14 cellular contexts compared by ENCODE assay signal in genomic region chr19:39138221-39139211, GRCh38. TPM values are rescaled to one million over a fixed set of nuclear protein-coding genes. Genes with fewer than 3 reads are reported as not detected.
DNase-seq lines count a peak whose midpoint lies in the region; ATAC-seq, FAIRE-seq and TF ChIP-seq lines count a peak whose summit lies in the region.
"Had no signal": no experiment of that assay in that cellular context is flagged by ENCODE, and none has a peak within 500 bp of the region (broad histone marks: within the 10 kb centered on the region; RNA-seq: fewer than 3 reads in every experiment).

No MANE protein-coding gene starts in this region.

- intact Hi-C loops in PC-9 (cut with micrococcal nuclease; ENCODE audit: unreplicated experiment), result no loop called here
- intact Hi-C loops in vagina (cut with DNase I), result no loop called here

- BruUV-seq in PC-9 (replicated peaks; lab: Mats Ljungman, UMichigan), result no TSS peak

- no peaks in the 10 kb centered on the region for H3F3A ChIP-seq in PC-9 (ENCODE audit: insufficient read depth, low read depth)

- H3K4me3 ChIP-seq in A549, result no peak overlapping the region
- no peak overlapping the region for H3K4me3 ChIP-seq in MG63
- H3K4me3 ChIP-seq in mesendoderm (ENCODE audit: low read length), result no peak overlapping the region
- H3K4me3 ChIP-seq in PC-9, result no peak overlapping the region
- H3K4me3 ChIP-seq in vagina, result no peak overlapping the region
- H3K4me3 ChIP-seq in BE2C (ENCODE audit: low read depth, low read length), result no peak overlapping the region
- H3K4me3 ChIP-seq: lung had no signal

- TF ChIP-seq POLR2A in A549 (IDR thresholded peaks at IDR 0.05; ENCODE audit: low read length) (no peak), vagina (IDR thresholded peaks at IDR 0.05) (no peak)

- no peaks in the 10 kb centered on the region for H3K9me3 Mint-ChIP-seq in stimulated activated naive B cell treated with anti-CD40 and anti-IgM and Interleukin-4, amounts not matched to agents 10 μg/mL and 1 μg/mL and 100 μg/mL, for 72 hours
- H3K9me3 Mint-ChIP-seq: activated naive CD4-positive, alpha-beta T cell treated with anti-CD3 and anti-CD28 coated beads for 36 hours had no signal

- DNase-seq in A549 (ENCODE audit: low read depth in 1 of 2, low spot score in 1 of 2) (no peak), MG63 (peak; percentile 39), mesendoderm (no peak), PC-9 (no peak), vagina (ENCODE audit: extremely low spot score in 2 of 2) (no peak), BE2C (no peak)
- no peak for DNase-seq in stimulated activated naive B cell treated with anti-CD40 and anti-IgM and Interleukin-4, amounts not matched to agents 10 μg/mL and 1 μg/mL and 100 μg/mL, for 72 hours
- DNase-seq: activated naive CD4-positive, alpha-beta T cell treated with anti-CD3 and anti-CD28 coated beads for 36 hours; DMS53; KBM-7; NCI-H187 treated with DMSO at 0.1 percent for 48 hours; occipital lobe had no signal

- FAIRE-seq in A549 (lab: Jason Lieb, UNC), result no peak

- no peaks in the 10 kb centered on the region for H3K27me3 Mint-ChIP-seq in stimulated activated naive B cell treated with anti-CD40 and anti-IgM and Interleukin-4, amounts not matched to agents 10 μg/mL and 1 μg/mL and 100 μg/mL, for 72 hours

- no peak overlapping the region for H2BK120ac ChIP-seq in mesendoderm (ENCODE audit: low read depth, low read length)

- TF ChIP-seq RAD21 in A549 (conservative IDR thresholded peaks at IDR 0.05 in 1 of 2, IDR thresholded peaks at IDR 0.05 in 1 of 2), result no peak

- peaks cover 23% of the 10 kb centered on the region for H3K79me1 ChIP-seq in mesendoderm (ENCODE audit: low read length)

- H3K9ac ChIP-seq in mesendoderm (ENCODE audit: low read length), result no peak overlapping the region

- no peak for TF ChIP-seq CTCF in A549 (IDR thresholded peaks at IDR 0.05)
- TF ChIP-seq CTCF in PC-9 (conservative IDR thresholded peaks at IDR 0.05), result no peak
- TF ChIP-seq CTCF in vagina (IDR thresholded peaks at IDR 0.05), result no peak
- TF ChIP-seq CTCF in BE2C (IDR thresholded peaks at IDR 0.05; ENCODE audit: low read depth, low read length), result no peak

- H3K56ac ChIP-seq in mesendoderm (ENCODE audit: low read length), result peak overlapping the region; percentile 22

- H3K79me2 ChIP-seq in mesendoderm (ENCODE audit: control insufficient read depth, insufficient read depth, low read length), result peaks cover 55% of the 10 kb centered on the region
- peaks cover 74% of the 10 kb centered on the region for H3K79me2 ChIP-seq in PC-9 (ENCODE audit: low read depth)

- CTCF ChIA-PET in A549 (lab: Yijun Ruan, JAX) (interaction anchor here (0.7 to 4.2 kb wide), 11 partner anchors 9 to 176 kb away, joined by 3 to 22 read pairs (median 12); partner anchors contain the start of gene PAK4), PC-9 (lab: Charles Lee) (no interaction called here)

- ATAC-seq in A549, result no peak
- ATAC-seq in stimulated activated naive B cell treated with anti-CD40 and anti-IgM and Interleukin-4, amounts not matched to agents 10 μg/mL and 1 μg/mL and 100 μg/mL, for 72 hours (replicated peaks), result no peak

- no peak overlapping the region for H2AFZ ChIP-seq in PC-9

- H3K23ac ChIP-seq in mesendoderm (ENCODE audit: low read length), result no peak overlapping the region

- 90% methylated on average over 20 of the region's 20 CpGs for WGBS in A549 (ENCODE audit: missing lambda C conversion rate)
- no CpG with 5 or more reads among the region's 20 CpGs for WGBS in mesendoderm (ENCODE audit: extremely low coverage, insufficient coverage, low lambda C conversion rate)

- peak overlapping the region; percentile 33 for H3K18ac ChIP-seq in mesendoderm (ENCODE audit: low read length)

- H3K4me1 Mint-ChIP-seq in stimulated activated naive B cell treated with anti-CD40 and anti-IgM and Interleukin-4, amounts not matched to agents 10 μg/mL and 1 μg/mL and 100 μg/mL, for 72 hours, result peaks cover 23 to 44% of the 10 kb centered on the region in 2 donors

- no peak overlapping the region for H2AK5ac ChIP-seq in mesendoderm (ENCODE audit: low read length)

- H3K27ac Mint-ChIP-seq in stimulated activated naive B cell treated with anti-CD40 and anti-IgM and Interleukin-4, amounts not matched to agents 10 μg/mL and 1 μg/mL and 100 μg/mL, for 72 hours, result no peak overlapping the region
- H3K27ac Mint-ChIP-seq: activated naive CD4-positive, alpha-beta T cell treated with anti-CD3 and anti-CD28 coated beads for 36 hours had no signal

- H2BK15ac ChIP-seq in mesendoderm (replicated peaks; ENCODE audit: low read depth), result no peak overlapping the region

- no peak overlapping the region for H2BK5ac ChIP-seq in mesendoderm (ENCODE audit: low read length)

- H3K4me1 ChIP-seq in A549 (peaks cover 52% of the 10 kb centered on the region), mesendoderm (ENCODE audit: control insufficient read depth, low read depth, low read length) (peaks cover 20% of the 10 kb centered on the region), PC-9 (replicated peaks; ENCODE audit: insufficient read depth) (peaks cover 9% of the 10 kb centered on the region), vagina (peaks cover 39% of the 10 kb centered on the region), BE2C (peaks cover 23% of the 10 kb centered on the region)

- POLR2A ChIA-PET in A549 (lab: Yijun Ruan, JAX) (interaction anchor here (0.6 kb wide), 1 partner anchor 60 kb away, joined by 6 read pairs; no protein-coding TSS in a partner anchor), PC-9 (lab: Charles Lee; ENCODE audit: unreplicated experiment) (no interaction called here)

- H3K36me3 ChIP-seq in MG63 (peaks cover 5% of the 10 kb centered on the region; the same call in 1 of the 2 replicates), mesendoderm (ENCODE audit: control insufficient read depth, insufficient read depth, low read length) (no peaks in the 10 kb centered on the region), PC-9 (ENCODE audit: low read depth) (no peaks in the 10 kb centered on the region), vagina (no peaks in the 10 kb centered on the region), BE2C (no peaks in the 10 kb centered on the region)

- peak overlapping the region; percentile 64 for H3K4ac ChIP-seq in mesendoderm (ENCODE audit: low read depth, low read length)

- no peak overlapping the region for H4K5ac ChIP-seq in mesendoderm (ENCODE audit: low read length)

- no peaks in the 10 kb centered on the region for H3K9me3 ChIP-seq in A549
- H3K9me3 ChIP-seq in MG63, result no peaks in the 10 kb centered on the region
- H3K9me3 ChIP-seq in PC-9 (ENCODE audit: insufficient read depth, low read depth), result no peaks in the 10 kb centered on the region
- no peaks in the 10 kb centered on the region for H3K9me3 ChIP-seq in vagina
- no peaks in the 10 kb centered on the region for H3K9me3 ChIP-seq in BE2C

- TF ChIP-seq EP300 in A549 (IDR thresholded peaks at IDR 0.05), result no peak

- H3K9me2 ChIP-seq in PC-9 (ENCODE audit: insufficient read depth), result no peaks in the 10 kb centered on the region

- no peak overlapping the region for H4K8ac ChIP-seq in mesendoderm (ENCODE audit: low read depth, low read length)

- peak overlapping the region; percentile 20; the same call in 1 of the 3 replicates for H3K4me2 ChIP-seq in A549
- no peak overlapping the region for H3K4me2 ChIP-seq in mesendoderm (ENCODE audit: low read length)
- H3K4me2 ChIP-seq in PC-9, result no peak overlapping the region

- no peak overlapping the region for H3K4me3 Mint-ChIP-seq in stimulated activated naive B cell treated with anti-CD40 and anti-IgM and Interleukin-4, amounts not matched to agents 10 μg/mL and 1 μg/mL and 100 μg/mL, for 72 hours
- H3K4me3 Mint-ChIP-seq: activated naive CD4-positive, alpha-beta T cell treated with anti-CD3 and anti-CD28 coated beads for 36 hours had no signal

- H3K27ac ChIP-seq in A549 (peak overlapping the region in 1 of 2 experiments; percentile 64; a peak in 3 of 6 replicates), angular gyrus (ENCODE audit: low read depth, low read length) (peak overlapping the region; percentile 10), mesendoderm (ENCODE audit: low read depth, low read length) (peak overlapping the region; percentile 53), PC-9 (no peak overlapping the region), vagina (no peak overlapping the region)

- peaks cover 4 to 6% of the 10 kb centered on the region in 2 donors for H3K36me3 Mint-ChIP-seq in stimulated activated naive B cell treated with anti-CD40 and anti-IgM and Interleukin-4, amounts not matched to agents 10 μg/mL and 1 μg/mL and 100 μg/mL, for 72 hours

- peaks cover 78% of the 10 kb centered on the region for H4K20me1 ChIP-seq in PC-9 (ENCODE audit: insufficient read depth)

- H3K27me3 ChIP-seq in MG63 (no peaks in the 10 kb centered on the region), mesendoderm (ENCODE audit: insufficient read depth, low read length, poor library complexity) (no peaks in the 10 kb centered on the region), PC-9 (ENCODE audit: insufficient read depth, low read depth) (no peaks in the 10 kb centered on the region), vagina (no peaks in the 10 kb centered on the region), BE2C (no peaks in the 10 kb centered on the region)

RNA-seq across cellular contexts. Expression of gene PAK4, which starts 12.9 kb away (rescaled TPM):
- polyA plus RNA-seq in A549 (2011; rRNA removed), result 37.9 and 42.9 TPM in 2 replicates
- polyA plus RNA-seq in A549 (2012; cell fraction: cytosol; rRNA removed), result 105 and 115 TPM in 2 replicates
- 115 and 138 TPM in 2 replicates for polyA plus RNA-seq in A549 (2012; cell fraction: nucleus; rRNA removed)
- polyA plus RNA-seq in A549 (2017; fragmentation: RNase III; extraction: RNeasy Plus Mini Kit Qiagen cat#74134 plus additional on column Dnase treatment), result 75.8 to 84.2 TPM (median 76.7 TPM) in 3 replicates
- polyA minus RNA-seq in A549 (2011; rRNA and poly(A)+ RNA removed), result 68.7 and 73.7 TPM in 2 replicates
- total RNA-seq in MG63 (2014; rRNA removed; shearing (Covaris generic); ENCODE audit: low replicate concordance), result 3.0 and 8.5 TPM in 2 replicates
- 56.1 TPM for polyA plus RNA-seq in mesendoderm (2013, experiment 1 of 2)
- polyA plus RNA-seq in mesendoderm (2013, experiment 2 of 2), result 52.0 TPM
- 77.8 and 90.2 TPM in 2 replicates for total RNA-seq in PC-9 (2021)
- total RNA-seq in vagina, result 19.4 TPM
- polyA plus RNA-seq in BE2C (2012; ENCODE audit: insufficient read depth, insufficient read length, low read depth), result 113 TPM

RNA-seq across cellular contexts. Expression of gene ACP7, which starts 54.3 kb away (rescaled TPM):
- 0.06 and 0.08 TPM in 2 replicates for polyA plus RNA-seq in A549 (2011; rRNA removed)
- 0.05 and 0.08 TPM in 2 replicates for polyA plus RNA-seq in A549 (2012; cell fraction: cytosol; rRNA removed)
- 0.07 TPM in 1 of 2 replicates, not detected in the other for polyA plus RNA-seq in A549 (2012; cell fraction: nucleus; rRNA removed)
- polyA plus RNA-seq in A549 (2017; fragmentation: RNase III; extraction: RNeasy Plus Mini Kit Qiagen cat#74134 plus additional on column Dnase treatment), result 0.25 to 0.44 TPM (median 0.28 TPM) in 3 replicates
- polyA minus RNA-seq in A549 (2011; rRNA and poly(A)+ RNA removed), result 0.41 TPM in 1 of 2 replicates, not detected in the other
- total RNA-seq in MG63 (2014; rRNA removed; shearing (Covaris generic); ENCODE audit: low replicate concordance), result not detected in 2 replicates
- 0.03 TPM for polyA plus RNA-seq in mesendoderm (2013, experiment 1 of 2)
- 0.03 TPM for polyA plus RNA-seq in mesendoderm (2013, experiment 2 of 2)
- total RNA-seq in PC-9 (2021), result 3.8 and 5.4 TPM in 2 replicates
- not detected for total RNA-seq in vagina
- not detected for polyA plus RNA-seq in BE2C (2012; ENCODE audit: insufficient read depth, insufficient read length, low read depth)
- total RNA-seq: activated naive CD4-positive, alpha-beta T cell treated with anti-CD3 and anti-CD28 coated beads for 36 hours; lung; occipital lobe had no signal

RNA-seq across cellular contexts. Expression of gene NCCRP1, which starts 58.2 kb away (rescaled TPM):
- polyA plus RNA-seq in A549 (2011; rRNA removed) (0.90 and 1.1 TPM in 2 replicates), A549 (2017; fragmentation: RNase III; extraction: RNeasy Plus Mini Kit Qiagen cat#74134 plus additional on column Dnase treatment) (0.71 to 1.1 TPM (median 0.99 TPM) in 3 replicates)
- 1.1 and 1.5 TPM in 2 replicates for polyA plus RNA-seq in A549 (2012; cell fraction: cytosol; rRNA removed)
- polyA plus RNA-seq in A549 (2012; cell fraction: nucleus; rRNA removed), result 1.8 and 2.4 TPM in 2 replicates
- polyA minus RNA-seq in A549 (2011; rRNA and poly(A)+ RNA removed), result 0.44 and 0.54 TPM in 2 replicates
- total RNA-seq in MG63 (2014; rRNA removed; shearing (Covaris generic); ENCODE audit: low replicate concordance), result not detected in 2 replicates
- polyA plus RNA-seq in mesendoderm (2013, experiment 1 of 2), result 0.45 TPM
- 0.39 TPM for polyA plus RNA-seq in mesendoderm (2013, experiment 2 of 2)
- total RNA-seq in PC-9 (2021) (22.7 and 23.2 TPM in 2 replicates), vagina (41.7 TPM)
- polyA plus RNA-seq in BE2C (2012; ENCODE audit: insufficient read depth, insufficient read length, low read depth), result not detected
- total RNA-seq: activated naive CD4-positive, alpha-beta T cell treated with anti-CD3 and anti-CD28 coated beads for 36 hours; occipital lobe had no signal

Comparison
In these comparisons a context has a peak if more than half of its experiments do, and no peak if none do; other contexts are left out.
1. H3K27ac ChIP-seq: peak in angular gyrus (single experiment) and mesendoderm (single experiment); none in PC-9 (single experiment) and vagina (single experiment).
2. RNA of gene NCCRP1, which starts 58.2 kb away (total RNA-seq): 41.7 TPM in vagina (single experiment) and 22.7 to 23.2 TPM in PC-9; not detected in MG63; every median in the first group is over 10 times any median in the second.